Comparison of ENCODE assay signal across 2 cellular contexts in the genomic region with DNA sequence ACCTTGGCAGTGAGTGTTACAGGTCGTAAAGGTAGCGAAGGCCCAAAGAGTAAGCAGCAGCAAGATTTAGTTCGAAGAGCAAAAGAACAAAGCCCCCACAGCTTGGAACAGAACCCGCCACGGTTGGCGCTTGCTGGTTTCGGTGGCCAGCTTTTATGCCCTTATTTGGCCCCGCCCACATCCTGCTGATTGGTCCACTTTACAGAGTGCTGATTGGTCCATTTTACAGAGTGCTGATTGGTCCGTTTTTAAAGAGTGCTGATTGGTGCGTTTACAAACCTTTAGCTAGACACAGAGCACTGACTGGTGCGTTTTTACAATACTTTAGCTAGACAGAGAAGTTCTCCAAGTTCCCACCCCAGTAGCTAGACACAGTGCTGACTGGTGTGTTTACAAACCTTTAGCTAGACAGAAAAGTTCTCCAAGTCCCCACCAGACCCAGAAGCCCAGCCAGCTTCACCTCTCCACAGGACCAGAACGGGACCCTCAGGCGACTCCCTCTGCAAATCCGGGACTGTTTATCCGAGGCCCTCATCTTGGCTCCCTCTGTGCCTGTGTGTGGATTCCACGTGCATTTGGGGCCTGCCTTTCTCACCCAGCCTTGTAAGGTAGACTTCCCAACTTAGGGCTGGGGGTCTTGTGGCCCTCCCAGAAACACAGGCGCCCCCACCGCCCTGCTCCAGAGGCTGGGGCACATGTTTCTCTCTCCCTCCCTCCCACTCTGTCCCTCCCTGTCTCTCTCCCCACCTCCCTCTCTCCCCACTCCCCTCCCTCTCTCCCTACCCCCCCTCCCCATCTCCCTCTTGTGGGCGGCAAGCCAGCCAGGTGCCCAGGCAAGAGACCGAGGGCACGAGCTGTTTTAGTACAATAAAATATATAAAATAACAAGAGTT.
A peak's percentile ranks its signal among the peaks of the same experiment; 100 is the strongest.
TF ChIP-seq lines count a peak whose summit lies in the region.

No MANE protein-coding gene starts in this region.

TF ChIP-seq in HEK293, 187 proteins besides CTCF, POLR2A, EP300 and RAD21:
- TF ChIP-seq, protein P1, sequence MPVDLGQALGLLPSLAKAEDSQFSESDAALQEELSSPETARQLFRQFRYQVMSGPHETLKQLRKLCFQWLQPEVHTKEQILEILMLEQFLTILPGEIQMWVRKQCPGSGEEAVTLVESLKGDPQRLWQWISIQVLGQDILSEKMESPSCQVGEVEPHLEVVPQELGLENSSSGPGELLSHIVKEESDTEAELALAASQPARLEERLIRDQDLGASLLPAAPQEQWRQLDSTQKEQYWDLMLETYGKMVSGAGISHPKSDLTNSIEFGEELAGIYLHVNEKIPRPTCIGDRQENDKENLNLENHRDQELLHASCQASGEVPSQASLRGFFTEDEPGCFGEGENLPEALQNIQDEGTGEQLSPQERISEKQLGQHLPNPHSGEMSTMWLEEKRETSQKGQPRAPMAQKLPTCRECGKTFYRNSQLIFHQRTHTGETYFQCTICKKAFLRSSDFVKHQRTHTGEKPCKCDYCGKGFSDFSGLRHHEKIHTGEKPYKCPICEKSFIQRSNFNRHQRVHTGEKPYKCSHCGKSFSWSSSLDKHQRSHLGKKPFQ (tag by site-specific recombination; IDR thresholded peaks at IDR 0.05): no peak
- TF ChIP-seq, protein P2, sequence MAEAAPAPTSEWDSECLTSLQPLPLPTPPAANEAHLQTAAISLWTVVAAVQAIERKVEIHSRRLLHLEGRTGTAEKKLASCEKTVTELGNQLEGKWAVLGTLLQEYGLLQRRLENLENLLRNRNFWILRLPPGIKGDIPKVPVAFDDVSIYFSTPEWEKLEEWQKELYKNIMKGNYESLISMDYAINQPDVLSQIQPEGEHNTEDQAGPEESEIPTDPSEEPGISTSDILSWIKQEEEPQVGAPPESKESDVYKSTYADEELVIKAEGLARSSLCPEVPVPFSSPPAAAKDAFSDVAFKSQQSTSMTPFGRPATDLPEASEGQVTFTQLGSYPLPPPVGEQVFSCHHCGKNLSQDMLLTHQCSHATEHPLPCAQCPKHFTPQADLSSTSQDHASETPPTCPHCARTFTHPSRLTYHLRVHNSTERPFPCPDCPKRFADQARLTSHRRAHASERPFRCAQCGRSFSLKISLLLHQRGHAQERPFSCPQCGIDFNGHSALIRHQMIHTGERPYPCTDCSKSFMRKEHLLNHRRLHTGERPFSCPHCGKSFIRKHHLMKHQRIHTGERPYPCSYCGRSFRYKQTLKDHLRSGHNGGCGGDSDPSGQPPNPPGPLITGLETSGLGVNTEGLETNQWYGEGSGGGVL (tag by site-specific recombination; IDR thresholded peaks at IDR 0.05): peak; percentile 48; the same call in 1 of the 2 replicates
- TF ChIP-seq SP2 (tag by site-specific recombination; IDR thresholded peaks at IDR 0.05): peak; percentile 44

TF ChIP-seq in H1, 55 proteins besides CTCF, POLR2A, EP300 and RAD21:
- TF ChIP-seq KDM1A (IDR thresholded peaks at IDR 0.05; ENCODE audit: borderline replicate concordance, low read length): no peak
- peak; percentile 41; the same call in 1 of the 2 replicates for TF ChIP-seq TBP (IDR thresholded peaks at IDR 0.05; ENCODE audit: low read depth, low read length)
- 0 out of 2 replicates have a peak, but pooled peaks have one; percentile 58 for TF ChIP-seq SRF (IDR thresholded peaks at IDR 0.05; ENCODE audit: low read depth, low read length)
- no peak for TF ChIP-seq POLR2AphosphoS5 (IDR thresholded peaks at IDR 0.05; ENCODE audit: low read depth, low read length)
- 0 out of 2 replicates have a peak, but pooled peaks have one; percentile 51 for TF ChIP-seq SP1 (IDR thresholded peaks at IDR 0.05; ENCODE audit: low read depth, low read length)
- 0 out of 2 replicates have a peak, but pooled peaks have one; percentile 23 for TF ChIP-seq PHF8 (conservative IDR thresholded peaks at IDR 0.05; ENCODE audit: low read depth, low read length)
